ENCODE assay signal across 8 cellular contexts in genomic region chr16:71883193-71883848, GRCh38. TPM values are rescaled to one million over a fixed set of nuclear protein-coding genes. Genes with fewer than 3 reads are reported as not detected.
DNase-seq lines count a peak whose midpoint lies in the region; ATAC-seq, FAIRE-seq and TF ChIP-seq lines count a peak whose summit lies in the region.

No MANE protein-coding gene starts in this region.

- DNase-seq in C1 segment of cervical spinal cord (lab: John Stamatoyannopoulos, UW) (peak in 11 of 14 donors; percentile 30 to 69 (median 51)), HT-29 (ENCODE audit: low spot score) (peak; percentile 36), WERI-Rb-1 (peak; percentile 72), bronchial epithelial cell (ENCODE audit: low read depth) (peak; percentile 26), left colon (peak; percentile 58 to 73), GDM1 (lab: John Stamatoyannopoulos, UW) (no peak)
- DNase-seq in stimulated activated CD4-positive, alpha-beta T cell treated with anti-CD3 and anti-CD28 coated beads, Interleukin-4, amount 100 ng/mL, for 1 hour: peak; percentile 71

- TF ChIP-seq CTCF in WERI-Rb-1 (IDR thresholded peaks at IDR 0.05; ENCODE audit: low read depth, low read length) (peak; percentile 30; the same call in 1 of the 2 replicates), bronchial epithelial cell (IDR thresholded peaks at IDR 0.05; ENCODE audit: insufficient read depth, low read length, severe bottlenecking) (no peak)

- no peaks in the 10 kb centered on the region for H3K9me3 ChIP-seq in WERI-Rb-1 (ENCODE audit: severe bottlenecking)

- H3K4me3 ChIP-seq in WERI-Rb-1 (ENCODE audit: low read depth, low read length) (peak overlapping the region; percentile 98), bronchial epithelial cell (ENCODE audit: low read depth, low read length) (peak overlapping the region; percentile 73)

- FAIRE-seq in bronchial epithelial cell (lab: Jason Lieb, UNC): no peak

- intact Hi-C loops in left colon (cut with DNase I, micrococcal nuclease): no loop called here

- ATAC-seq in GM19467 (IDR thresholded peaks at IDR 0.05; ENCODE audit: unreplicated experiment) (peak; percentile 33), left colon (peak; percentile 44)

- H3K27ac ChIP-seq in WERI-Rb-1: peak overlapping the region; percentile 99

- H3K27me3 ChIP-seq in WERI-Rb-1 (ENCODE audit: insufficient read depth, low read depth, severe bottlenecking) (no peaks in the 10 kb centered on the region), bronchial epithelial cell (ENCODE audit: control insufficient read depth, insufficient read depth, low read length) (no peaks in the 10 kb centered on the region)

- peaks cover 38% of the 10 kb centered on the region for H3K36me3 ChIP-seq in WERI-Rb-1
- peaks cover 3% of the 10 kb centered on the region for H3K36me3 ChIP-seq in bronchial epithelial cell (ENCODE audit: control insufficient read depth, insufficient read depth, low read length)

RNA-seq across cellular contexts. Expression of gene ZNF821, which starts 0.7 kb away (rescaled TPM):
- total RNA-seq in HT-29 (2014; rRNA removed; shearing (Covaris generic)): 7.4 and 10.8 TPM in 2 replicates
- 8.2 and 9.5 TPM in 2 replicates for total RNA-seq in bronchial epithelial cell
- total RNA-seq in left colon: 10 to 100 TPM; 12.5 to 13.0 TPM

RNA-seq across cellular contexts. Expression of gene IST1, which starts 12.0 kb away (rescaled TPM):
- total RNA-seq in HT-29 (2014; rRNA removed; shearing (Covaris generic)): 115 and 136 TPM in 2 replicates
- total RNA-seq in bronchial epithelial cell: 147 and 157 TPM in 2 replicates
- 100 to 1,000 TPM; 200 to 250 TPM for total RNA-seq in left colon

RNA-seq across cellular contexts. Expression of gene ATXN1L, which starts 37.5 kb away (rescaled TPM):
- total RNA-seq in HT-29 (2014; rRNA removed; shearing (Covaris generic)): 12.3 and 14.1 TPM in 2 replicates
- 9.2 and 12.9 TPM in 2 replicates for total RNA-seq in bronchial epithelial cell
- total RNA-seq in left colon: 10 to 100 TPM; 17.0 to 23.6 TPM
